In genomic region chr6:56741472-56741871, GRCh38 we compare ENCODE assay signal across 19 cellular contexts.
DNase-seq lines count a peak whose midpoint lies in the region; TF ChIP-seq lines count a peak whose summit lies in the region.
"Had no signal": no experiment of that assay in that cellular context is flagged by ENCODE, and none has a peak within 500 bp of the region (broad histone marks: within the 10 kb centered on the region; RNA-seq: fewer than 3 reads in every experiment).

No MANE protein-coding gene starts in this region.

- peak overlapping the region; percentile 79 for H3K27ac Mint-ChIP-seq in chondrocyte (ENCODE audit: unreplicated experiment)
- H3K27ac Mint-ChIP-seq in activated T-helper 1 cell treated with anti-CD3 and anti-CD28 coated beads, Interleukin-12 subunit alpha, Interleukin-12 subunit beta, Interleukin-2, Interleukin-4 antibody, amounts not matched to agents 30 ng/mL and 10 ng/mL and 1 ng/mL, durations not matched to agents 14 hours and 24 hours and 36 hours: no peak overlapping the region
- H3K27ac Mint-ChIP-seq: activated naive CD8-positive, alpha-beta T cell; naive thymus-derived CD4-positive, alpha-beta T cell had no signal

- H3K4me3 ChIP-seq in left ventricle myocardium inferior: peak overlapping the region; percentile 42
- H3K4me3 ChIP-seq in mesenchymal stem cell (ENCODE audit: insufficient read depth in 1 of 2, low read depth in 1 of 2, low read length in 2 of 2): no peak overlapping the region
- H3K4me3 ChIP-seq: K562 had no signal

- peaks cover 1% of the 10 kb centered on the region for H3K79me1 ChIP-seq in mesenchymal stem cell (replicated peaks; ENCODE audit: low read length, poor library complexity, severe bottlenecking)

- H3K9me3 Mint-ChIP-seq in chondrocyte (ENCODE audit: low read depth): no peaks in the 10 kb centered on the region
- no peaks in the 10 kb centered on the region for H3K9me3 Mint-ChIP-seq in activated T-helper 1 cell treated with anti-CD3 and anti-CD28 coated beads, Interleukin-12 subunit alpha, Interleukin-12 subunit beta, Interleukin-2, Interleukin-4 antibody, amounts not matched to agents 30 ng/mL and 10 ng/mL and 1 ng/mL, durations not matched to agents 14 hours and 24 hours and 36 hours
- H3K9me3 Mint-ChIP-seq: brain; naive thymus-derived CD4-positive, alpha-beta T cell had no signal

- no peaks in the 10 kb centered on the region for H3K36me3 Mint-ChIP-seq in chondrocyte (ENCODE audit: low read depth)
- H3K36me3 Mint-ChIP-seq in activated T-helper 1 cell treated with anti-CD3 and anti-CD28 coated beads, Interleukin-12 subunit alpha, Interleukin-12 subunit beta, Interleukin-2, Interleukin-4 antibody, amounts not matched to agents 30 ng/mL and 10 ng/mL and 1 ng/mL, durations not matched to agents 14 hours and 24 hours and 36 hours (ENCODE audit: low read depth): no peaks in the 10 kb centered on the region
- H3K36me3 Mint-ChIP-seq: activated naive CD8-positive, alpha-beta T cell; naive thymus-derived CD4-positive, alpha-beta T cell had no signal

- H3K14ac ChIP-seq in mesenchymal stem cell (ENCODE audit: low read length in 2 of 2): no peak overlapping the region

- H4K91ac ChIP-seq in mesenchymal stem cell (ENCODE audit: low read length): no peak overlapping the region

- no peak overlapping the region for H3K23ac ChIP-seq in mesenchymal stem cell (ENCODE audit: low read length in 2 of 2)

- H4K8ac ChIP-seq in mesenchymal stem cell (ENCODE audit: low read length): no peak overlapping the region

- H3K4me3 Mint-ChIP-seq in chondrocyte (ENCODE audit: unreplicated experiment): no peak overlapping the region
- no peak overlapping the region for H3K4me3 Mint-ChIP-seq in activated T-helper 1 cell treated with anti-CD3 and anti-CD28 coated beads, Interleukin-12 subunit alpha, Interleukin-12 subunit beta, Interleukin-2, Interleukin-4 antibody, amounts not matched to agents 30 ng/mL and 10 ng/mL and 1 ng/mL, durations not matched to agents 14 hours and 24 hours and 36 hours
- H3K4me3 Mint-ChIP-seq: activated naive CD8-positive, alpha-beta T cell; naive thymus-derived CD4-positive, alpha-beta T cell had no signal

- no peak overlapping the region for H3K4me2 ChIP-seq in mesenchymal stem cell (ENCODE audit: low read length, poor library complexity, severe bottlenecking)

- no peak overlapping the region for H2AK5ac ChIP-seq in mesenchymal stem cell (ENCODE audit: low read length, severe bottlenecking)

- no peak overlapping the region for H2AFZ ChIP-seq in mesenchymal stem cell (ENCODE audit: low read depth, low read length)

- H3K27ac ChIP-seq in left ventricle myocardium inferior (replicated peaks): peak overlapping the region; percentile 57
- no peak overlapping the region for H3K27ac ChIP-seq in mesenchymal stem cell (ENCODE audit: low read length, poor library complexity, severe bottlenecking)
- H3K27ac ChIP-seq: C4-2B, epithelial cell of prostate, WERI-Rb-1 had no signal

- H3K9me3 ChIP-seq in left ventricle myocardium inferior (replicated peaks): no peaks in the 10 kb centered on the region
- no peaks in the 10 kb centered on the region for H3K9me3 ChIP-seq in mesenchymal stem cell (ENCODE audit: control insufficient read depth, low read length)

- H3K9ac ChIP-seq in mesenchymal stem cell (ENCODE audit: low read length): peak overlapping the region; percentile 51

- intact Hi-C loops in left ventricle myocardium inferior (cut with micrococcal nuclease) (no loop called here), cardiac septum (cut with DNase I) (no loop called here)
- intact Hi-C loops in activated T-helper 1 cell treated with anti-CD3 and anti-CD28 coated beads, Interleukin-12 subunit alpha, Interleukin-12 subunit beta, Interleukin-2, Interleukin-4 antibody, amounts not matched to agents 30 ng/mL and 10 ng/mL and 1 ng/mL, durations not matched to agents 14 hours and 24 hours and 36 hours (cut with micrococcal nuclease): no loop called here

- H3K27me3 ChIP-seq in left ventricle myocardium inferior (ENCODE audit: low read depth) (no peaks in the 10 kb centered on the region), mesenchymal stem cell (ENCODE audit: control insufficient read depth in 1 of 2, insufficient read depth in 1 of 2, low read length in 2 of 2) (no peaks in the 10 kb centered on the region)

- H2BK5ac ChIP-seq in mesenchymal stem cell (ENCODE audit: low read depth, low read length, poor library complexity, severe bottlenecking): no peak overlapping the region

- H3K27me3 Mint-ChIP-seq in chondrocyte (ENCODE audit: low read depth): no peaks in the 10 kb centered on the region
- H3K27me3 Mint-ChIP-seq in activated T-helper 1 cell treated with anti-CD3 and anti-CD28 coated beads, Interleukin-12 subunit alpha, Interleukin-12 subunit beta, Interleukin-2, Interleukin-4 antibody, amounts not matched to agents 30 ng/mL and 10 ng/mL and 1 ng/mL, durations not matched to agents 14 hours and 24 hours and 36 hours (ENCODE audit: insufficient read depth): peaks cover 1% of the 10 kb centered on the region
- H3K27me3 Mint-ChIP-seq: brain had no signal

- H2BK12ac ChIP-seq in mesenchymal stem cell (ENCODE audit: low read length in 2 of 2): no peak overlapping the region

- H3K18ac ChIP-seq in mesenchymal stem cell (ENCODE audit: low read depth in 1 of 2, low read length in 2 of 2): no peak overlapping the region

- no peaks in the 10 kb centered on the region for H3K36me3 ChIP-seq in left ventricle myocardium inferior
- peaks cover 0 to 3% of the 10 kb centered on the region in 2 experiments for H3K36me3 ChIP-seq in mesenchymal stem cell (ENCODE audit: control insufficient read depth in 1 of 2, insufficient read depth in 2 of 2, low read depth in 1 of 2, low read length in 2 of 2)
- H3K36me3 ChIP-seq: WERI-Rb-1 had no signal

- H3K4me1 Mint-ChIP-seq in chondrocyte (ENCODE audit: low read depth): peaks cover 34% of the 10 kb centered on the region
- no peaks in the 10 kb centered on the region for H3K4me1 Mint-ChIP-seq in activated T-helper 1 cell treated with anti-CD3 and anti-CD28 coated beads, Interleukin-12 subunit alpha, Interleukin-12 subunit beta, Interleukin-2, Interleukin-4 antibody, amounts not matched to agents 30 ng/mL and 10 ng/mL and 1 ng/mL, durations not matched to agents 14 hours and 24 hours and 36 hours (ENCODE audit: low read depth)

- H3K4me1 ChIP-seq in left ventricle myocardium inferior (peaks cover 71% of the 10 kb centered on the region), mesenchymal stem cell (ENCODE audit: control insufficient read depth, insufficient read depth, low read depth, low read length) (peaks cover 4% of the 10 kb centered on the region)

- H2BK120ac ChIP-seq in mesenchymal stem cell (ENCODE audit: low read depth, low read length): no peak overlapping the region

- DNase-seq in left ventricle myocardium inferior: no peak
- no peak for DNase-seq in cardiac septum (ENCODE audit: low spot score)
- DNase-seq in chondrocyte (ENCODE audit: low spot score): no peak
- DNase-seq in mesenchymal stem cell: no peak
- DNase-seq in NCI-H128 (lab: John Stamatoyannopoulos, UW; ENCODE audit: unreplicated experiment): no peak
- DNase-seq in cortex of kidney (lab: John Stamatoyannopoulos, UW): no peak
- DNase-seq in NCI-H345 (lab: John Stamatoyannopoulos, UW): no peak
- DNase-seq in activated T-helper 1 cell treated with anti-CD3 and anti-CD28 coated beads, Interleukin-12 subunit alpha, Interleukin-12 subunit beta, Interleukin-2, Interleukin-4 antibody, amounts not matched to agents 30 ng/mL and 10 ng/mL and 1 ng/mL, durations not matched to agents 14 hours and 24 hours and 36 hours (ENCODE audit: low spot score): no peak
- DNase-seq: activated CD4-positive, alpha-beta T cell treated with anti-CD3 and anti-CD28 coated beads, Interleukin-2, amount 50 U/mL, for 48 hours; activated T-cell treated with anti-CD3 and anti-CD28 coated beads, Interleukin-2, amount 50 U/mL, for 48 hours; naive thymus-derived CD4-positive, alpha-beta T cell; NCI-H1930; posterior cingulate gyrus; WERI-Rb-1 had no signal

- TF ChIP-seq CTCF in left ventricle myocardium inferior (IDR thresholded peaks at IDR 0.05; ENCODE audit: borderline replicate concordance) (no peak), chondrocyte (IDR thresholded peaks at IDR 0.05) (no peak)

- no peak overlapping the region for H3K4ac ChIP-seq in mesenchymal stem cell (ENCODE audit: low read depth in 1 of 2, low read length in 2 of 2)

- no peak overlapping the region for H2BK15ac ChIP-seq in mesenchymal stem cell (ENCODE audit: low read depth, poor library complexity, severe bottlenecking)
